Comparison of ENCODE assay signal across 1 cellular context in the genomic region with DNA sequence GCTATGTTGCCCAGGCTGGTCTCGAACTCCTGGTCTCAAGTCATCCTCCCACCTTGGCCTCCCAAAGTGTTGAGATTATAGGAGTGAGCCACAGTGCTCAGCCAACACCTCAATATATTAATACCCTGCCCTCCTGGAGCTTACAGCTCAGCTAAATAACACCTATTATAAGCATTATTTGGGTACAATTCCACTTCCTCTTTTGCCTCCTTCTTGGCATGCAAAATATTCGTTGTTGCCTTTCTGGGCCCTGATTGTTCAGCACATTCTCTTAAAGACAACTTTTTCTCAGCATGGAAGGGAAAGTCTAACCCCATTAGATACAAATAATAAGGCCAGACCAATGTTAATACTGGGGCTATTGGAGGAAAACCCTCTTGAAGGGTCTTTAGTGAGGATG.
TF ChIP-seq lines count a peak whose summit lies in the region.

No MANE protein-coding gene starts in this region.

TF ChIP-seq in HepG2, 621 proteins besides CTCF, POLR2A, EP300 and RAD21:
- TF ChIP-seq ZNF121 (CRISPR knock-in tag; IDR thresholded peaks at IDR 0.05) (0 out of 2 replicates have a peak, but pooled peaks have one; percentile 51), ZNF292 (CRISPR knock-in tag; IDR thresholded peaks at IDR 0.05; ENCODE audit: borderline replicate concordance, low read depth) (no peak), ZNF343 (CRISPR knock-in tag; IDR thresholded peaks at IDR 0.05) (no peak), MTF1 (CRISPR knock-in tag; IDR thresholded peaks at IDR 0.05) (no peak), GZF1 (CRISPR knock-in tag; IDR thresholded peaks at IDR 0.05) (no peak), PCBP1 (IDR thresholded peaks at IDR 0.05; ENCODE audit: borderline replicate concordance, low read depth, low read length) (no peak), IKZF1 (IDR thresholded peaks at IDR 0.05) (no peak), FOXA1 (IDR thresholded peaks at IDR 0.05) (no peak), FOXA1 (CRISPR knock-in tag; IDR thresholded peaks at IDR 0.05) (no peak), TSC22D2 (CRISPR knock-in tag; IDR thresholded peaks at IDR 0.05; ENCODE audit: borderline replicate concordance) (0 out of 2 replicates have a peak, but pooled peaks have one; percentile 4), ZNF441 (CRISPR knock-in tag; IDR thresholded peaks at IDR 0.05; ENCODE audit: borderline replicate concordance) (no peak), TBP (CRISPR knock-in tag; IDR thresholded peaks at IDR 0.05) (no peak)
- TF ChIP-seq, protein P1, sequence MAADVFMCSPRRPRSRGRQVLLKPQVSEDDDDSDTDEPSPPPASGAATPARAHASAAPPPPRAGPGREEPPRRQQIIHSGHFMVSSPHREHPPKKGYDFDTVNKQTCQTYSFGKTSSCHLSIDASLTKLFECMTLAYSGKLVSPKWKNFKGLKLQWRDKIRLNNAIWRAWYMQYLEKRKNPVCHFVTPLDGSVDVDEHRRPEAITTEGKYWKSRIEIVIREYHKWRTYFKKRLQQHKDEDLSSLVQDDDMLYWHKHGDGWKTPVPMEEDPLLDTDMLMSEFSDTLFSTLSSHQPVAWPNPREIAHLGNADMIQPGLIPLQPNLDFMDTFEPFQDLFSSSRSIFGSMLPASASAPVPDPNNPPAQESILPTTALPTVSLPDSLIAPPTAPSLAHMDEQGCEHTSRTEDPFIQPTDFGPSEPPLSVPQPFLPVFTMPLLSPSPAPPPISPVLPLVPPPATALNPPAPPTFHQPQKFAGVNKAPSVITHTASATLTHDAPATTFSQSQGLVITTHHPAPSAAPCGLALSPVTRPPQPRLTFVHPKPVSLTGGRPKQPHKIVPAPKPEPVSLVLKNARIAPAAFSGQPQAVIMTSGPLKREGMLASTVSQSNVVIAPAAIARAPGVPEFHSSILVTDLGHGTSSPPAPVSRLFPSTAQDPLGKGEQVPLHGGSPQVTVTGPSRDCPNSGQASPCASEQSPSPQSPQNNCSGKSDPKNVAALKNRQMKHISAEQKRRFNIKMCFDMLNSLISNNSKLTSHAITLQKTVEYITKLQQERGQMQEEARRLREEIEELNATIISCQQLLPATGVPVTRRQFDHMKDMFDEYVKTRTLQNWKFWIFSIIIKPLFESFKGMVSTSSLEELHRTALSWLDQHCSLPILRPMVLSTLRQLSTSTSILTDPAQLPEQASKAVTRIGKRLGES (CRISPR knock-in tag; IDR thresholded peaks at IDR 0.05; ENCODE audit: borderline replicate concordance), result no peak
- TF ChIP-seq, protein P2, sequence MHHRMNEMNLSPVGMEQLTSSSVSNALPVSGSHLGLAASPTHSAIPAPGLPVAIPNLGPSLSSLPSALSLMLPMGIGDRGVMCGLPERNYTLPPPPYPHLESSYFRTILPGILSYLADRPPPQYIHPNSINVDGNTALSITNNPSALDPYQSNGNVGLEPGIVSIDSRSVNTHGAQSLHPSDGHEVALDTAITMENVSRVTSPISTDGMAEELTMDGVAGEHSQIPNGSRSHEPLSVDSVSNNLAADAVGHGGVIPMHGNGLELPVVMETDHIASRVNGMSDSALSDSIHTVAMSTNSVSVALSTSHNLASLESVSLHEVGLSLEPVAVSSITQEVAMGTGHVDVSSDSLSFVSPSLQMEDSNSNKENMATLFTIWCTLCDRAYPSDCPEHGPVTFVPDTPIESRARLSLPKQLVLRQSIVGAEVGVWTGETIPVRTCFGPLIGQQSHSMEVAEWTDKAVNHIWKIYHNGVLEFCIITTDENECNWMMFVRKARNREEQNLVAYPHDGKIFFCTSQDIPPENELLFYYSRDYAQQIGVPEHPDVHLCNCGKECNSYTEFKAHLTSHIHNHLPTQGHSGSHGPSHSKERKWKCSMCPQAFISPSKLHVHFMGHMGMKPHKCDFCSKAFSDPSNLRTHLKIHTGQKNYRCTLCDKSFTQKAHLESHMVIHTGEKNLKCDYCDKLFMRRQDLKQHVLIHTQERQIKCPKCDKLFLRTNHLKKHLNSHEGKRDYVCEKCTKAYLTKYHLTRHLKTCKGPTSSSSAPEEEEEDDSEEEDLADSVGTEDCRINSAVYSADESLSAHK (CRISPR knock-in tag; IDR thresholded peaks at IDR 0.05; ENCODE audit: borderline replicate concordance), result no peak
TF ChIP-seq in HepG2: peak in this region for 2.
